ENCODE assay signal across 8 cellular contexts in the genomic region with DNA sequence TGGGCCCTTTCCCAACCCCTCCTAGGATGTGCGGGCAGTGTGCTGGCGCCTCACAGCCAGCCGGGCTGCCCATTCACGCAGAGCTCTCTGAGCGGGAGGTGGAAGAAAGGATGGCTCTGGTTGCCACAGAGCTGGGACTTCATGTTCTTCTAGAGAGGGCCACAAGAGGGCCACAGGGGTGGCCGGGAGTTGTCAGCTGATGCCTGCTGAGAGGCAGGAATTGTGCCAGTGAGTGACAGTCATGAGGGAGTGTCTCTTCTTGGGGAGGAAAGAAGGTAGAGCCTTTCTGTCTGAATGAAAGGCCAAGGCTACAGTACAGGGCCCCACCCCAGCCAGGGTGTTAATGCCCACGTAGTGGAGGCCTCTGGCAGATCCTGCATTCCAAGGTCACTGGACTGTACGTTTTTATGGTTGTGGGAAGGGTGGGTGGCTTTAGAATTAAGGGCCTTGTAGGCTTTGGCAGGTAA. TPM values are rescaled to one million over a fixed set of nuclear protein-coding genes. Genes with fewer than 3 reads are reported as not detected.
DNase-seq lines count a peak whose midpoint lies in the region; ATAC-seq, FAIRE-seq and TF ChIP-seq lines count a peak whose summit lies in the region.

No MANE protein-coding gene starts in this region.

- H2AFZ ChIP-seq in HCT116 (ENCODE audit: low read depth, low read length, poor library complexity, severe bottlenecking) = no peak overlapping the region
- H2AFZ ChIP-seq in astrocyte (ENCODE audit: low read depth, low read length) = no peak overlapping the region

- TF ChIP-seq POLR2A in HCT116 (IDR thresholded peaks at IDR 0.05; ENCODE audit: borderline replicate concordance, extremely low read depth, insufficient read depth, insufficient read length) = no peak

- H3K9me3 ChIP-seq in HCT116 (ENCODE audit: control insufficient read depth in 1 of 2, insufficient read depth in 1 of 2, low read depth in 1 of 2, low read length in 2 of 2) (no peaks in the 10 kb centered on the region), astrocyte (ENCODE audit: insufficient read depth, low read depth, low read length) (no peaks in the 10 kb centered on the region), small intestine (ENCODE audit: control insufficient read depth, low read depth) (no peaks in the 10 kb centered on the region)

- WGBS in small intestine, 3 donors = 19 to 41% (median 23%) methylated on average over 8 of the region's 8 CpGs

- H3K79me2 ChIP-seq in HCT116 (ENCODE audit: insufficient read depth, low read length) (no peaks in the 10 kb centered on the region), astrocyte (ENCODE audit: insufficient read depth, low read length) (peaks cover under 1% of the 10 kb centered on the region)

- H3K27me3 ChIP-seq in HCT116 (ENCODE audit: insufficient read depth, low read length) = no peaks in the 10 kb centered on the region
- no peaks in the 10 kb centered on the region for H3K27me3 ChIP-seq in astrocyte (ENCODE audit: insufficient read depth, low read length)
- no peaks in the 10 kb centered on the region for H3K27me3 ChIP-seq in small intestine (ENCODE audit: control insufficient read depth in 2 of 2, insufficient read depth in 2 of 2, low read length in 2 of 2)

- H3K27me3 Mint-ChIP-seq in astrocyte (ENCODE audit: low read depth, unreplicated experiment) = no peaks in the 10 kb centered on the region

- peak overlapping the region; percentile 56 for H3K4me2 ChIP-seq in HCT116 (ENCODE audit: low read length)
- H3K4me2 ChIP-seq in astrocyte (ENCODE audit: low read length) = no peak overlapping the region

- H3K27ac Mint-ChIP-seq in astrocyte (ENCODE audit: unreplicated experiment) = peak overlapping the region; percentile 78

- RAD21 ChIA-PET in HCT116 (lab: Charles Lee; ENCODE audit: low non-redundant PET in 1 of 2, low total read pairs in 2 of 2, uncharacterized antibody in 2 of 2, unreplicated experiment in 2 of 2) = no interaction called here

- intact Hi-C loops in HCT116 (cut with micrococcal nuclease) = no loop called here

- FAIRE-seq in astrocyte (lab: Jason Lieb, UNC) (no peak), small intestine (lab: Jason Lieb, UNC) (no peak)

- no peaks in the 10 kb centered on the region for H3K9me3 Mint-ChIP-seq in astrocyte (ENCODE audit: unreplicated experiment)

- H3K36me3 Mint-ChIP-seq in astrocyte (ENCODE audit: low read depth, unreplicated experiment) = peaks cover 20% of the 10 kb centered on the region

- peak; percentile 67 to 79 (median 70) for TF ChIP-seq CTCF in HCT116 (IDR thresholded peaks at IDR 0.05 in 2 of 3, conservative IDR thresholded peaks at IDR 0.05 in 1 of 3; ENCODE audit: borderline replicate concordance in 1 of 3, insufficient read depth in 1 of 3, low read depth in 2 of 3, low read length in 2 of 3)
- TF ChIP-seq CTCF in astrocyte (IDR thresholded peaks at IDR 0.05; ENCODE audit: insufficient read depth, low read depth, low read length) = peak; percentile 51

- H3K36me3 ChIP-seq in HCT116 (ENCODE audit: control insufficient read depth in 1 of 2, insufficient read depth in 2 of 2, low read length in 2 of 2) (peaks cover 5 to 9% of the 10 kb centered on the region in 2 experiments; a peak in 2 of 4 replicates), astrocyte (ENCODE audit: insufficient read depth, low read length) (no peaks in the 10 kb centered on the region), small intestine (ENCODE audit: control insufficient read depth in 2 of 2, insufficient read depth in 2 of 2, low read length in 2 of 2) (peaks cover 0 to 3% of the 10 kb centered on the region in 2 donors)

- CTCF ChIA-PET in HCT116 (lab: Charles Lee) = interaction anchor here (0.9 to 1.5 kb wide), 8 partner anchors 9 to 450 kb away, joined by 3 to 7 read pairs (median 4); partner anchors contain the start of genes FAM131A and POLR2H

- H3K9me2 ChIP-seq in HCT116 (ENCODE audit: insufficient read depth) = no peaks in the 10 kb centered on the region

- H3K9ac ChIP-seq in HCT116 (ENCODE audit: low read length) (peak overlapping the region; percentile 10; the same call in 1 of the 2 replicates), astrocyte (ENCODE audit: low read length) (peak overlapping the region; percentile 33)

- no TSS peak for BruUV-seq in HCT116 (replicated peaks; lab: Mats Ljungman, UMichigan)

- H3K27ac ChIP-seq in HCT116 (ENCODE audit: low read depth, low read length) (peak overlapping the region; percentile 40), astrocyte (ENCODE audit: low read depth, low read length) (no peak overlapping the region), small intestine (ENCODE audit: low read depth in 1 of 2, low read length in 1 of 2) (peak overlapping the region; percentile 71 to 72)

- POLR2A ChIA-PET in HCT116 (lab: Charles Lee) = interaction anchor here (0.6 to 1.3 kb wide), 6 partner anchors 9 to 28 kb away, joined by 3 to 6 read pairs (median 4); partner anchors contain the start of gene FAM131A

- H3K4me1 ChIP-seq in HCT116 (ENCODE audit: control insufficient read depth in 1 of 2, insufficient read depth in 2 of 2, low read length in 2 of 2) = peaks cover 9 to 14% of the 10 kb centered on the region in 2 experiments
- peaks cover 24% of the 10 kb centered on the region for H3K4me1 ChIP-seq in astrocyte (ENCODE audit: insufficient read depth, low read length)
- peaks cover 0 to 3% of the 10 kb centered on the region in 2 donors for H3K4me1 ChIP-seq in small intestine (ENCODE audit: control insufficient read depth in 2 of 2, insufficient read depth in 1 of 2, low read depth in 1 of 2, low read length in 1 of 2)

- H3K4me1 Mint-ChIP-seq in astrocyte (ENCODE audit: low read depth, unreplicated experiment) = peaks cover 37% of the 10 kb centered on the region

- TF ChIP-seq RAD21 in HCT116 (IDR thresholded peaks at IDR 0.05; ENCODE audit: low read depth) = no peak; the same call in 1 of the 2 replicates

- peak overlapping the region; percentile 7 for H3K4me3 Mint-ChIP-seq in astrocyte (ENCODE audit: unreplicated experiment)

- ATAC-seq in HCT116 (peak; percentile 90), GM21423 (IDR thresholded peaks at IDR 0.05; ENCODE audit: unreplicated experiment) (no peak)

- DNase-seq in COLO668 (lab: John Stamatoyannopoulos, UW; ENCODE audit: unreplicated experiment) (peak; percentile 29), HCT116 (ENCODE audit: low read depth, low spot score) (peak; percentile 80), NCI-H526 (lab: John Stamatoyannopoulos, UW) (peak; percentile 52 to 72), astrocyte (ENCODE audit: low read depth) (no peak), hippocampal formation (lab: John Stamatoyannopoulos, UW) (peak; percentile 85 to 94), small intestine (peak; percentile 94)
- no peak for DNase-seq in activated CD8-positive, alpha-beta memory T cell treated with anti-CD3 and anti-CD28 coated beads, Interleukin-2, amount 50 U/mL, for 48 hours

- H4K20me1 ChIP-seq in HCT116 (ENCODE audit: insufficient read depth) (no peaks in the 10 kb centered on the region), astrocyte (ENCODE audit: insufficient read depth, low read length) (peaks cover 22% of the 10 kb centered on the region)

- no peak overlapping the region for H3K4me3 ChIP-seq in HCT116 (replicated peaks in 1 of 2; ENCODE audit: low read depth in 1 of 2, low read length in 2 of 2)
- no peak overlapping the region for H3K4me3 ChIP-seq in astrocyte (ENCODE audit: insufficient read depth, low read depth, low read length)
- no peak overlapping the region for H3K4me3 ChIP-seq in small intestine (ENCODE audit: low read depth in 1 of 2, low read length in 2 of 2)

TF ChIP-seq in HCT116, 20 proteins besides CTCF, POLR2A, EP300 and RAD21 (continues in another document):
- peak; percentile 27; the same call in 1 of the 2 replicates for TF ChIP-seq MAX (IDR thresholded peaks at IDR 0.05)
- TF ChIP-seq POLR2AphosphoS5 (IDR thresholded peaks at IDR 0.05; ENCODE audit: low read depth, low read length) = peak; percentile 55; the same call in 1 of the 2 replicates
- TF ChIP-seq JUND (IDR thresholded peaks at IDR 0.05) = no peak
- no peak for TF ChIP-seq EZH2phosphoT487 (IDR thresholded peaks at IDR 0.05; ENCODE audit: borderline replicate concordance)
- no peak for TF ChIP-seq EGR1 (IDR thresholded peaks at IDR 0.05; ENCODE audit: low read depth)

RNA-seq across cellular contexts. Expression of gene FAM131A, which starts 8.3 kb away (rescaled TPM):
- total RNA-seq in HCT116 (2021; ENCODE audit: unreplicated experiment) (17.8 TPM), astrocyte (12.2 TPM in 2 replicates)
- polyA plus RNA-seq in HCT116 (2012) = 16.5 and 18.7 TPM in 2 replicates
- 10 to 100 TPM in 2 of 3 donors, 1 to 10 TPM in 1; 9.7 to 11.3 (median 10.3) TPM for polyA plus RNA-seq in small intestine

RNA-seq across cellular contexts. Expression of gene CLCN2, which starts 15.7 kb away (rescaled TPM):
- total RNA-seq in HCT116 (2021; ENCODE audit: unreplicated experiment) = 21.6 TPM
- polyA plus RNA-seq in HCT116 (2012) = 11.5 and 13.5 TPM in 2 replicates
- 7.4 and 9.0 TPM in 2 replicates for total RNA-seq in astrocyte
- 10 to 100 TPM; 10.0 to 19.0 (median 11.6) TPM for polyA plus RNA-seq in small intestine

RNA-seq across cellular contexts. Expression of gene POLR2H, which starts 15.8 kb away (rescaled TPM):
- total RNA-seq in HCT116 (2021; ENCODE audit: unreplicated experiment) (156 TPM), astrocyte (63.2 and 70.3 TPM in 2 replicates)
- polyA plus RNA-seq in HCT116 (2012) = 215 and 240 TPM in 2 replicates
- 100 to 1,000 TPM; 124 to 346 (median 258) TPM for polyA plus RNA-seq in small intestine

RNA-seq across cellular contexts. Expression of gene EIF4G1, which starts 31.3 kb away (rescaled TPM):
- total RNA-seq in HCT116 (2021; ENCODE audit: unreplicated experiment) = 496 TPM
- 272 and 284 TPM in 2 replicates for polyA plus RNA-seq in HCT116 (2012)
- total RNA-seq in astrocyte = 490 and 495 TPM in 2 replicates
- 100 to 1,000 TPM; 115 to 220 (median 120) TPM for polyA plus RNA-seq in small intestine

RNA-seq across cellular contexts. Expression of gene THPO, which starts 32.3 kb away (rescaled TPM):
- total RNA-seq in HCT116 (2021; ENCODE audit: unreplicated experiment) (not detected), astrocyte (0.25 and 0.46 TPM in 2 replicates)
- 0.15 and 0.25 TPM in 2 replicates for polyA plus RNA-seq in HCT116 (2012)
- polyA plus RNA-seq in small intestine = under 1 TPM in 1 of 3 donors, not detected in 2; 0.19 TPM

Comparison
In these comparisons a context has a peak if more than half of its experiments do, and no peak if none do; other contexts are left out.
1. DNase-seq: peak in COLO668 (single experiment), HCT116 (single experiment), NCI-H526 (2 of 2), hippocampal formation (2 of 2) and small intestine (single experiment); none in astrocyte (single experiment) and activated CD8-positive, alpha-beta memory T cell treated with anti-CD3 and anti-CD28 coated beads, Interleukin-2, amount 50 U/mL, for 48 hours (single experiment).